In the genomic region with DNA sequence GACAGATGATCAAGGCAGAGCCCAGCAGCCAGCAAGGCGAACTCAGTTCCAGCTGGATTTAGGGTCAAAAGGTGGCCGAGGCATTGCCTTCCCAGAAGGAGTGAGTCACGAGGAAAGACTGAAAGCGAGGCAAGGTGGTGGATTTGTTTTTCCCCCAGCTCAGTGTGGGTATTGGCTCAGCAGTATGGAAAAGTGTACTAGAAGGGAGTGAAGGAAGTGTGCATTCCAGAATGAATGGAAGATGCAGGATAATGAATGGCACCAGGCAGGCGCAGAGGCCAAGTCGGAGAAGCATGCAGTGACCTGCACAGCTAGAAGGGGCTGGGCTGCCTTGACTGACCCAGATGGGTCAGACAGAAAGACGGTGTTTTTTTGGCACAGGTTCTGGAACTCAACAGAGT, we compare ENCODE assay signal across 13 cellular contexts. TPM values are rescaled to one million over a fixed set of nuclear protein-coding genes. Genes with fewer than 3 reads are reported as not detected.
DNase-seq lines count a peak whose midpoint lies in the region; ATAC-seq, FAIRE-seq and TF ChIP-seq lines count a peak whose summit lies in the region.
"Had no signal": no experiment of that assay in that cellular context is flagged by ENCODE, and none has a peak within 500 bp of the region (broad histone marks: within the 10 kb centered on the region; RNA-seq: fewer than 3 reads in every experiment).

No MANE protein-coding gene starts in this region.

- TF ChIP-seq CTCF in AG04449 (IDR thresholded peaks at IDR 0.05; ENCODE audit: insufficient read depth, low read length, missing control alignments) = no peak
- TF ChIP-seq CTCF in chondrocyte (IDR thresholded peaks at IDR 0.05) = no peak

- peak; percentile 99 for FAIRE-seq in HTR-8/SVneo (lab: Jason Lieb, UNC)

- H3K27ac Mint-ChIP-seq in chondrocyte (ENCODE audit: unreplicated experiment) = peak overlapping the region; percentile 94
- H3K27ac Mint-ChIP-seq: activated naive CD8-positive, alpha-beta T cell; CD4-positive, alpha-beta T cell; IgD-negative memory B cell; stimulated activated naive B cell treated with anti-CD40 and anti-IgM and Interleukin-4, amounts not matched to agents 10 μg/mL and 1 μg/mL and 100 μg/mL, for 72 hours had no signal

- DNase-seq in AG04449 (ENCODE audit: low read depth, low spot score) = peak; percentile 81
- DNase-seq in HTR-8/SVneo (ENCODE audit: insufficient read length, low spot score) = peak; percentile 78
- DNase-seq in chondrocyte (ENCODE audit: low spot score) = no peak
- peak; percentile 15 to 95 for DNase-seq in lung microvascular endothelial cell (ENCODE audit: low read depth in 2 of 2)
- DNase-seq in mesenteric fat pad (ENCODE audit: low spot score) = no peak
- DNase-seq: CD4-positive, alpha-beta T cell; NCI-H526 treated with DMSO at 0.1 percent for 48 hours; stimulated activated naive B cell treated with anti-CD40 and anti-IgM and Interleukin-4, amounts not matched to agents 10 μg/mL and 1 μg/mL and 100 μg/mL, for 72 hours had no signal

- POLR2A ChIA-PET in AG04449 (lab: Yijun Ruan, JAX) = interaction anchor here (0.6 to 2.6 kb wide), 11 partner anchors 11 to 112 kb away, joined by 3 to 22 read pairs (median 3); a partner anchor contains a TSS

- no peak for ATAC-seq in GM21360 (IDR thresholded peaks at IDR 0.05; ENCODE audit: unreplicated experiment)
- no peak for ATAC-seq in HG03280 (IDR thresholded peaks at IDR 0.05; ENCODE audit: unreplicated experiment)
- ATAC-seq in HG03025 (IDR thresholded peaks at IDR 0.05; ENCODE audit: low FRiP score, unreplicated experiment) = no peak
- ATAC-seq: stimulated activated naive B cell treated with anti-CD40 and anti-IgM and Interleukin-4, amounts not matched to agents 10 μg/mL and 1 μg/mL and 100 μg/mL, for 72 hours had no signal

- no peaks in the 10 kb centered on the region for H3K9me3 Mint-ChIP-seq in chondrocyte (ENCODE audit: low read depth)
- H3K9me3 Mint-ChIP-seq: CD4-positive, alpha-beta T cell; stimulated activated naive B cell treated with anti-CD40 and anti-IgM and Interleukin-4, amounts not matched to agents 10 μg/mL and 1 μg/mL and 100 μg/mL, for 72 hours had no signal

- H3K4me3 Mint-ChIP-seq in chondrocyte (ENCODE audit: unreplicated experiment) = peak overlapping the region; percentile 35
- H3K4me3 Mint-ChIP-seq: activated naive CD8-positive, alpha-beta T cell; CD4-positive, alpha-beta T cell; IgD-negative memory B cell; stimulated activated naive B cell treated with anti-CD40 and anti-IgM and Interleukin-4, amounts not matched to agents 10 μg/mL and 1 μg/mL and 100 μg/mL, for 72 hours had no signal

- H3K36me3 Mint-ChIP-seq in chondrocyte (ENCODE audit: low read depth) = no peaks in the 10 kb centered on the region

- peak overlapping the region; percentile 6; the same call in 1 of the 2 replicates for H3K4me3 ChIP-seq in AG04449 (ENCODE audit: low read depth, low read length)

- H3K27me3 Mint-ChIP-seq in chondrocyte (ENCODE audit: low read depth) = no peaks in the 10 kb centered on the region
- H3K27me3 Mint-ChIP-seq: activated naive CD8-positive, alpha-beta T cell; CD4-positive, alpha-beta T cell; stimulated activated naive B cell treated with anti-CD40 and anti-IgM and Interleukin-4, amounts not matched to agents 10 μg/mL and 1 μg/mL and 100 μg/mL, for 72 hours had no signal

- H3K4me1 Mint-ChIP-seq in chondrocyte (ENCODE audit: low read depth) = peaks cover 85% of the 10 kb centered on the region

- CTCF ChIA-PET in AG04449 (lab: Yijun Ruan, JAX) = interaction anchor here (1.1 to 1.6 kb wide), 2 partner anchors 9 to 27 kb away, joined by 3 to 4 read pairs; no protein-coding TSS in a partner anchor

RNA-seq across cellular contexts. Expression of a gene that starts 46.3 kb away (rescaled TPM):
- total RNA-seq in chondrocyte (206 to 249 TPM (median 220 TPM) in 3 replicates), lung microvascular endothelial cell (46.4 and 75.2 TPM in 2 replicates), mesenteric fat pad (74.2 TPM)

Comparison
In these comparisons a context has a peak if more than half of its experiments do, and no peak if none do; other contexts are left out.
1. DNase-seq: peak in AG04449 (single experiment), HTR-8/SVneo (single experiment) and lung microvascular endothelial cell (2 of 2); none in chondrocyte (single experiment) and mesenteric fat pad (single experiment).